ENCODE assay signal across 26 cellular contexts in genomic region chr14:98731701-98732100, GRCh38.
"Had no signal": no experiment of that assay in that cellular context is flagged by ENCODE, and none has a peak within 500 bp of the region (broad histone marks: within the 10 kb centered on the region; RNA-seq: fewer than 3 reads in every experiment).

No MANE protein-coding gene starts in this region.

- H3K4me2 ChIP-seq: hepatocyte had no signal

- H3K36me3 Mint-ChIP-seq: immature natural killer cell, memory B cell had no signal

- H3K27ac Mint-ChIP-seq: dendritic cell treated with granulocyte-macrophage colony-stimulating factor and Interleukin-4, amounts not matched to agents 40 ng/mL and 50 ng/mL, for 4 days; effector memory CD8-positive, alpha-beta T cell; endodermal cell; immature natural killer cell; memory B cell had no signal

- DNase-seq: colonic mucosa; cortex of kidney; effector CD8-positive, alpha-beta T cell; effector memory CD8-positive, alpha-beta T cell; endodermal cell; erythroblast; esophagus squamous epithelium; foreskin fibroblast; heart left ventricle; hypothalamus; immature natural killer cell; islet precursor cell; left cardiac atrium; left lung; left ventricle myocardium superior; lower lobe of right lung; mesendoderm; midbrain; naive thymus-derived CD4-positive, alpha-beta T cell had no signal

- H3K4me3 Mint-ChIP-seq: dendritic cell treated with granulocyte-macrophage colony-stimulating factor and Interleukin-4, amounts not matched to agents 40 ng/mL and 50 ng/mL, for 4 days; effector memory CD8-positive, alpha-beta T cell; endodermal cell; immature natural killer cell; memory B cell; naive thymus-derived CD4-positive, alpha-beta T cell had no signal

- H3K27ac ChIP-seq: colonic mucosa, epithelial cell of prostate, esophagus squamous epithelium, gastroesophageal sphincter, heart left ventricle, hepatocyte, left lung, lower lobe of right lung had no signal

- H3K79me2 ChIP-seq: hepatocyte had no signal

- H3K9me3 Mint-ChIP-seq: effector memory CD8-positive, alpha-beta T cell; endodermal cell; immature natural killer cell had no signal

- H3K36me3 ChIP-seq: colonic mucosa, esophagus squamous epithelium, gastroesophageal sphincter, heart left ventricle, left lung, lower lobe of right lung had no signal

- H3K4me1 ChIP-seq: colonic mucosa, gastroesophageal sphincter, heart left ventricle, left lung, lower lobe of right lung had no signal

- H3K27me3 ChIP-seq: colonic mucosa, heart left ventricle, hepatocyte had no signal

- H3K4me1 Mint-ChIP-seq: memory B cell had no signal

- FAIRE-seq: endometrium, frontal cortex had no signal

- H3K4me3 ChIP-seq: colonic mucosa, esophagus squamous epithelium, gastroesophageal sphincter, heart left ventricle, hepatocyte, left lung, lower lobe of right lung had no signal

- H2AFZ ChIP-seq: hepatocyte had no signal

- H3K27me3 Mint-ChIP-seq: dendritic cell treated with granulocyte-macrophage colony-stimulating factor and Interleukin-4, amounts not matched to agents 40 ng/mL and 50 ng/mL, for 4 days; memory B cell had no signal

- H3K9me3 ChIP-seq: colonic mucosa, esophagus squamous epithelium, gastroesophageal sphincter, heart left ventricle, left lung, lower lobe of right lung had no signal
